1 cellular context compared by ENCODE assay signal in the genomic region with DNA sequence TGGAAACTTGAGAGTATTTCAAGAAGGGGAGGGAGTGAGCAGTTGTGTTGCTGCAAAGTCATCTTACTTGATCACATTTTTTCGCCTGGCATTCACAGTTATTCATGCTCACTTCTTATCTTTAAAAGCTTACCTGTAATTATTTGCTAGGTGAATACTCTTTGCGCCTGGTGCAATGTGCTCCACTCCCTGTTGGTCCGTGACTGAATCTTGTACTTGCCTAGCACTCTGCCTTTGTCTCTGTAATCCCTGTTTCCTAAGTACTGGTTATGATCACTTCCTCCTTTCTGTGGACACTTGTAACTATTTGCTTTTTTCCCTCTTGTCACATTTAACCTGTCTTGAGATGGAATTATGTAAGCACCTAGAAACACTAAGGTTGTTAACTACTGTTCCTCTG.
TF ChIP-seq lines count a peak whose summit lies in the region.

No MANE protein-coding gene starts in this region.

TF ChIP-seq in K562, 482 proteins besides CTCF, POLR2A, EP300 and RAD21 (continued from another document):
- 0 out of 2 replicates have a peak, but pooled peaks have one; percentile 14 for TF ChIP-seq FOXP1 (CRISPR knock-in tag; IDR thresholded peaks at IDR 0.05)
- TF ChIP-seq BHLHE40 (IDR thresholded peaks at IDR 0.05; ENCODE audit: low read length), result no peak
- no peak for TF ChIP-seq PCBP1 (IDR thresholded peaks at IDR 0.05; ENCODE audit: low read depth, low read length, poor library complexity, severe bottlenecking)
- TF ChIP-seq, protein P1, sequence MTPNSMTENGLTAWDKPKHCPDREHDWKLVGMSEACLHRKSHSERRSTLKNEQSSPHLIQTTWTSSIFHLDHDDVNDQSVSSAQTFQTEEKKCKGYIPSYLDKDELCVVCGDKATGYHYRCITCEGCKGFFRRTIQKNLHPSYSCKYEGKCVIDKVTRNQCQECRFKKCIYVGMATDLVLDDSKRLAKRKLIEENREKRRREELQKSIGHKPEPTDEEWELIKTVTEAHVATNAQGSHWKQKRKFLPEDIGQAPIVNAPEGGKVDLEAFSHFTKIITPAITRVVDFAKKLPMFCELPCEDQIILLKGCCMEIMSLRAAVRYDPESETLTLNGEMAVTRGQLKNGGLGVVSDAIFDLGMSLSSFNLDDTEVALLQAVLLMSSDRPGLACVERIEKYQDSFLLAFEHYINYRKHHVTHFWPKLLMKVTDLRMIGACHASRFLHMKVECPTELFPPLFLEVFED (CRISPR knock-in tag; conservative IDR thresholded peaks at IDR 0.05), result no peak
- TF ChIP-seq, protein P2, sequence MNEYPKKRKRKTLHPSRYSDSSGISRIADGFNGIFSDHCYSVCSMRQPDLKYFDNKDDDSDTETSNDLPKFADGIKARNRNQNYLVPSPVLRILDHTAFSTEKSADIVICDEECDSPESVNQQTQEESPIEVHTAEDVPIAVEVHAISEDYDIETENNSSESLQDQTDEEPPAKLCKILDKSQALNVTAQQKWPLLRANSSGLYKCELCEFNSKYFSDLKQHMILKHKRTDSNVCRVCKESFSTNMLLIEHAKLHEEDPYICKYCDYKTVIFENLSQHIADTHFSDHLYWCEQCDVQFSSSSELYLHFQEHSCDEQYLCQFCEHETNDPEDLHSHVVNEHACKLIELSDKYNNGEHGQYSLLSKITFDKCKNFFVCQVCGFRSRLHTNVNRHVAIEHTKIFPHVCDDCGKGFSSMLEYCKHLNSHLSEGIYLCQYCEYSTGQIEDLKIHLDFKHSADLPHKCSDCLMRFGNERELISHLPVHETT (CRISPR knock-in tag; conservative IDR thresholded peaks at IDR 0.05 in 1 of 2, IDR thresholded peaks at IDR 0.05 in 1 of 2), result no peak
- no peak for TF ChIP-seq PURB (CRISPR knock-in tag; IDR thresholded peaks at IDR 0.05; ENCODE audit: low read depth)
- no peak for TF ChIP-seq ZKSCAN3 (CRISPR knock-in tag; IDR thresholded peaks at IDR 0.05)
- no peak for TF ChIP-seq MYNN (IDR thresholded peaks at IDR 0.05)
- no peak for TF ChIP-seq MYNN (CRISPR knock-in tag; IDR thresholded peaks at IDR 0.05)
- no peak for TF ChIP-seq JUN (IDR thresholded peaks at IDR 0.05; ENCODE audit: borderline replicate concordance, low read depth, low read length)
- TF ChIP-seq JUN (CRISPR knock-in tag; IDR thresholded peaks at IDR 0.05; ENCODE audit: borderline replicate concordance), result no peak
- TF ChIP-seq ZNF354B (CRISPR knock-in tag; IDR thresholded peaks at IDR 0.05), result no peak
- no peak for TF ChIP-seq STAG1 (CRISPR knock-in tag; IDR thresholded peaks at IDR 0.05; ENCODE audit: borderline replicate concordance)
- no peak for TF ChIP-seq GTF2A2 (tag; IDR thresholded peaks at IDR 0.05)
- no peak for TF ChIP-seq RBM14 (IDR thresholded peaks at IDR 0.05; ENCODE audit: borderline replicate concordance, insufficient read depth, low read depth, low read length)
- TF ChIP-seq FOS (IDR thresholded peaks at IDR 0.05; ENCODE audit: extremely low read depth, insufficient read length), result no peak
- no peak for TF ChIP-seq ETV1 (tag; conservative IDR thresholded peaks at IDR 0.05; ENCODE audit: low read depth)
- no peak for TF ChIP-seq ZNF239 (CRISPR knock-in tag; IDR thresholded peaks at IDR 0.05)
- no peak for TF ChIP-seq ZNF79 (CRISPR knock-in tag; IDR thresholded peaks at IDR 0.05; ENCODE audit: low read depth)
- peak; percentile 62 for TF ChIP-seq POLR2G (IDR thresholded peaks at IDR 0.05; ENCODE audit: low read depth, low read length)
- TF ChIP-seq SIX5 (IDR thresholded peaks at IDR 0.05; ENCODE audit: borderline replicate concordance in 1 of 2, insufficient read depth in 1 of 2, low read depth in 1 of 2, low read length in 2 of 2), result no peak
- no peak for TF ChIP-seq ZNF699 (CRISPR knock-in tag; IDR thresholded peaks at IDR 0.05; ENCODE audit: insufficient replicate concordance)
- no peak for TF ChIP-seq NFE2 (IDR thresholded peaks at IDR 0.05; ENCODE audit: low read depth)
- TF ChIP-seq MCM2 (IDR thresholded peaks at IDR 0.05; ENCODE audit: low read depth), result no peak
- TF ChIP-seq KAT8 (IDR thresholded peaks at IDR 0.05; ENCODE audit: low read depth), result no peak
- TF ChIP-seq ZNF24 (IDR thresholded peaks at IDR 0.05), result no peak
- no peak for TF ChIP-seq CCAR2 (IDR thresholded peaks at IDR 0.05; ENCODE audit: low read depth, low read length)
- TF ChIP-seq CUX1 (CRISPR knock-in tag; IDR thresholded peaks at IDR 0.05), result no peak
TF ChIP-seq in K562: peak in this region for 19.
